In genomic region chr11:69033431-69033830, GRCh38 we compare ENCODE assay signal across 25 cellular contexts. TPM values are rescaled to one million over a fixed set of nuclear protein-coding genes. Genes with fewer than 3 reads are reported as not detected.
DNase-seq lines count a peak whose midpoint lies in the region; ATAC-seq, FAIRE-seq and TF ChIP-seq lines count a peak whose summit lies in the region.
"Had no signal": no experiment of that assay in that cellular context is flagged by ENCODE, and none has a peak within 500 bp of the region (broad histone marks: within the 10 kb centered on the region; RNA-seq: fewer than 3 reads in every experiment).

No MANE protein-coding gene starts in this region.

- H3K4me1 ChIP-seq in BLaER1 (peaks cover 32% of the 10 kb centered on the region), H1 (replicated peaks in 1 of 4; ENCODE audit: control insufficient read depth in 3 of 4, insufficient read depth in 4 of 4, low read length in 3 of 4) (peaks cover 0 to 9% (median 3%) of the 10 kb centered on the region in 4 experiments; a peak in 4 of 7 replicates), vagina (peaks cover 17% of the 10 kb centered on the region)
- H3K4me1 ChIP-seq: A549, BE2C had no signal

- no peak overlapping the region for H3K14ac ChIP-seq in H1 (ENCODE audit: insufficient read length)

- intact Hi-C loops in vagina (cut with DNase I): no loop called here

- no peak overlapping the region for H3K4me3 Mint-ChIP-seq in stimulated activated effector memory CD8-positive, alpha-beta T cell treated with anti-CD3 and anti-CD28 coated beads, Interleukin-12 subunit alpha, Interleukin-12 subunit beta, amount 100 ng/mL, for 72 hours
- H3K4me3 Mint-ChIP-seq: CD4-positive, CD25-positive, alpha-beta regulatory T cell; CD8-positive, alpha-beta T cell; H9 had no signal

- no peaks in the 10 kb centered on the region for H3K36me3 ChIP-seq in BLaER1
- no peaks in the 10 kb centered on the region for H3K36me3 ChIP-seq in H1 (ENCODE audit: control insufficient read depth in 2 of 4, insufficient read depth in 4 of 4, low read length in 3 of 4)
- no peaks in the 10 kb centered on the region for H3K36me3 ChIP-seq in vagina
- H3K36me3 ChIP-seq: BE2C had no signal

- H2BK120ac ChIP-seq in H1 (replicated peaks; ENCODE audit: low read depth, low read length): no peak overlapping the region

- no peaks in the 10 kb centered on the region for H3K9me3 Mint-ChIP-seq in stimulated activated effector memory CD8-positive, alpha-beta T cell treated with anti-CD3 and anti-CD28 coated beads, Interleukin-12 subunit alpha, Interleukin-12 subunit beta, amount 100 ng/mL, for 72 hours
- H3K9me3 Mint-ChIP-seq: CD8-positive, alpha-beta T cell; H9 had no signal

- no peaks in the 10 kb centered on the region for H3K79me1 ChIP-seq in H1 (ENCODE audit: low read depth, low read length)

- H3K27ac Mint-ChIP-seq in stimulated activated effector memory CD8-positive, alpha-beta T cell treated with anti-CD3 and anti-CD28 coated beads, Interleukin-12 subunit alpha, Interleukin-12 subunit beta, amount 100 ng/mL, for 72 hours: no peak overlapping the region
- H3K27ac Mint-ChIP-seq: CD4-positive, CD25-positive, alpha-beta regulatory T cell; CD8-positive, alpha-beta T cell had no signal

- FAIRE-seq in H1 (lab: Jason Lieb, UNC): no peak
- FAIRE-seq: A549, D721Med, GM12878, GM18507 had no signal

- no peak overlapping the region for H4K5ac ChIP-seq in H1 (ENCODE audit: insufficient read length, low read depth, low read length)

- no peak for TF ChIP-seq RAD21 in H1 (IDR thresholded peaks at IDR 0.05 in 1 of 2, conservative IDR thresholded peaks at IDR 0.05 in 1 of 2; ENCODE audit: low read depth in 2 of 2, low read length in 2 of 2)

- H3K9ac ChIP-seq in BLaER1 (no peak overlapping the region), H1 (replicated peaks in 1 of 4; ENCODE audit: extremely low read depth in 1 of 4, low read depth in 3 of 4, low read length in 3 of 4) (no peak overlapping the region)

- H3K4me2 ChIP-seq in BLaER1 (peak overlapping the region; percentile 67; the same call in 1 of the 2 replicates), H1 (ENCODE audit: insufficient read depth in 1 of 2, low read depth in 2 of 2, low read length in 2 of 2) (no peak overlapping the region)
- H3K4me2 ChIP-seq: A549 had no signal

- H3K56ac ChIP-seq in H1 (replicated peaks; ENCODE audit: insufficient read length, low read depth, low read length): no peak overlapping the region

- H3K36me3 Mint-ChIP-seq in stimulated activated effector memory CD8-positive, alpha-beta T cell treated with anti-CD3 and anti-CD28 coated beads, Interleukin-12 subunit alpha, Interleukin-12 subunit beta, amount 100 ng/mL, for 72 hours: no peaks in the 10 kb centered on the region
- H3K36me3 Mint-ChIP-seq: CD4-positive, CD25-positive, alpha-beta regulatory T cell; CD8-positive, alpha-beta T cell had no signal

- no peak overlapping the region for H2BK20ac ChIP-seq in H1 (ENCODE audit: low read length)

- H4K8ac ChIP-seq in H1 (ENCODE audit: extremely low read depth, insufficient read depth, low read length): 0 out of 2 replicates have a peak overlapping the region, but pooled peaks have one; percentile 48

- POLR2A ChIA-PET in H1 (lab: Charles Lee; ENCODE audit: partially characterized antibody): interaction anchor here (1.5 kb wide), 1 partner anchor 156 kb away, joined by 3 read pairs; no protein-coding TSS in a partner anchor

- H3K18ac ChIP-seq in H1 (ENCODE audit: extremely low read depth, low read length): no peak overlapping the region

- no peak overlapping the region for H2AFZ ChIP-seq in H1 (ENCODE audit: low read length)

- no peak overlapping the region for H3K23ac ChIP-seq in H1 (ENCODE audit: insufficient read length)

- no peak overlapping the region for H2BK15ac ChIP-seq in H1 (ENCODE audit: low read length)

- H3K4me1 Mint-ChIP-seq in stimulated activated effector memory CD8-positive, alpha-beta T cell treated with anti-CD3 and anti-CD28 coated beads, Interleukin-12 subunit alpha, Interleukin-12 subunit beta, amount 100 ng/mL, for 72 hours: no peaks in the 10 kb centered on the region
- H3K4me1 Mint-ChIP-seq: CD4-positive, CD25-positive, alpha-beta regulatory T cell had no signal

- no peak overlapping the region for H2BK5ac ChIP-seq in H1 (ENCODE audit: low read depth, low read length)

- H3K4ac ChIP-seq in H1 (replicated peaks; ENCODE audit: insufficient read length, low read depth, low read length): no peak overlapping the region

- WGBS in H1 (ENCODE audit: extremely low coverage in 1 of 2, insufficient coverage in 1 of 2, insufficient read length in 1 of 2, insufficient replicate concordance in 2 of 2, low coverage in 1 of 2, low lambda C conversion rate in 2 of 2, missing lambda C conversion rate in 1 of 2), 2 experiments: 96% methylated on average over 9 of the region's 11 CpGs; no CpG with 5 or more reads in 1 of the 2 experiments

- DNase-seq in H1 (ENCODE audit: low read depth in 1 of 2, low spot score in 2 of 2): no peak
- DNase-seq in stimulated activated effector memory CD8-positive, alpha-beta T cell treated with anti-CD3 and anti-CD28 coated beads, Interleukin-12 subunit alpha, Interleukin-12 subunit beta, amount 100 ng/mL, for 72 hours (ENCODE audit: low spot score in 2 of 2): no peak
- DNase-seq in vagina (ENCODE audit: extremely low spot score in 2 of 2): no peak
- no peak for DNase-seq in stimulated activated CD4-positive, alpha-beta T cell treated with anti-CD3 and anti-CD28 coated beads, Interleukin-2, amount 100 ng/mL, for 48 hours
- DNase-seq: ACHN; AML-193; BE2C; CD4-positive, CD25-positive, alpha-beta regulatory T cell; CD8-positive, alpha-beta T cell; DMS 273 treated with DMSO at 0.1 percent for 48 hours; DMS79; EL; GDM1; GOT3; H9 had no signal

- no peak overlapping the region for H2AK5ac ChIP-seq in H1 (ENCODE audit: low read depth, low read length)

- H3K23me2 ChIP-seq in H1 (ENCODE audit: low read depth, low read length): no peaks in the 10 kb centered on the region

- H3K27me3 ChIP-seq in BLaER1 (no peaks in the 10 kb centered on the region), H1 (replicated peaks in 1 of 4; ENCODE audit: control insufficient read depth in 3 of 4, extremely low read depth in 1 of 4, insufficient read depth in 3 of 4, low read length in 3 of 4) (no peaks in the 10 kb centered on the region), vagina (no peaks in the 10 kb centered on the region)
- H3K27me3 ChIP-seq: BE2C had no signal

- TF ChIP-seq POLR2A in H1 (IDR thresholded peaks at IDR 0.05; ENCODE audit: control extremely low read depth in 1 of 2, low read depth in 2 of 2, low read length in 2 of 2): no peak
- TF ChIP-seq POLR2A in vagina (IDR thresholded peaks at IDR 0.05): no peak

- CTCF ChIA-PET in H1 (lab: Charles Lee; ENCODE audit: partially characterized antibody): interaction anchor here (0.9 to 4.2 kb wide), 8 partner anchors 10 to 235 kb away, joined by 3 to 25 read pairs (median 4); partner anchors contain the start of gene MRGPRF

- no peaks in the 10 kb centered on the region for H3K79me2 ChIP-seq in H1 (ENCODE audit: control insufficient read depth in 1 of 2, insufficient read depth in 2 of 2, low read length in 2 of 2)

- TF ChIP-seq CTCF in H1 (IDR thresholded peaks at IDR 0.05; ENCODE audit: control extremely low read depth in 1 of 3, insufficient read depth in 1 of 3, low read depth in 1 of 3, low read length in 3 of 3) (no peak), vagina (IDR thresholded peaks at IDR 0.05) (no peak)

- 0 out of 2 replicates have a peak overlapping the region, but pooled peaks have one; percentile 27 for H2BK12ac ChIP-seq in H1 (ENCODE audit: low read depth, low read length)

- H3K27ac ChIP-seq in BLaER1: no peak overlapping the region
- H3K27ac ChIP-seq in H1 (ENCODE audit: low read depth, low read length): no peak overlapping the region
- peak overlapping the region; percentile 91 for H3K27ac ChIP-seq in vagina
- H3K27ac ChIP-seq: 22Rv1, A549, C4-2B had no signal

- no peak for TF ChIP-seq EP300 in H1 (IDR thresholded peaks at IDR 0.05; ENCODE audit: borderline replicate concordance in 1 of 2, low read depth in 2 of 2, low read length in 2 of 2)

- H4K91ac ChIP-seq in H1 (replicated peaks; ENCODE audit: insufficient read length, low read length): no peak overlapping the region

- H3K4me3 ChIP-seq in BLaER1 (no peak overlapping the region), H1 (ENCODE audit: extremely low read depth in 1 of 4, insufficient read depth in 2 of 4, low read depth in 3 of 4, low read length in 4 of 4) (no peak overlapping the region), vagina (no peak overlapping the region)
- H3K4me3 ChIP-seq: A549, GM12878 had no signal

- ATAC-seq in stimulated activated effector memory CD8-positive, alpha-beta T cell treated with anti-CD3 and anti-CD28 coated beads, Interleukin-12 subunit alpha, Interleukin-12 subunit beta, amount 100 ng/mL, for 72 hours: peak; percentile 8
- no peak for ATAC-seq in GM19467 (IDR thresholded peaks at IDR 0.05; ENCODE audit: unreplicated experiment)
- ATAC-seq in GM18498 (IDR thresholded peaks at IDR 0.05; ENCODE audit: unreplicated experiment): no peak
- ATAC-seq: A549; CD8-positive, alpha-beta T cell; GM12878; HCT116 had no signal

- H3K9me3 ChIP-seq in BLaER1 (no peaks in the 10 kb centered on the region), H1 (ENCODE audit: insufficient read depth in 2 of 2, low read depth in 1 of 2, low read length in 1 of 2) (no peaks in the 10 kb centered on the region), vagina (no peaks in the 10 kb centered on the region)
- H3K9me3 ChIP-seq: A549, BE2C had no signal

- H4K20me1 ChIP-seq in BLaER1: no peaks in the 10 kb centered on the region
- H4K20me1 ChIP-seq in H1 (replicated peaks in 1 of 2; ENCODE audit: control insufficient read depth in 1 of 2, insufficient read depth in 2 of 2, low read length in 2 of 2): no peaks in the 10 kb centered on the region

RNA-seq across cellular contexts. Expression of gene TPCN2, which starts 15.3 kb away (rescaled TPM):
- 16.3 and 18.6 TPM in 2 replicates for total RNA-seq in H1 (2021; fragmentation: NEBNext Ultra II Directional; extraction: Animal tissue kit (Norgen Biotek cat#: 25700))
- polyA plus RNA-seq in H1 (2011; rRNA removed): 9.7 and 16.8 TPM in 2 replicates
- polyA plus RNA-seq in H1 (2011; cell fraction: cytosol; rRNA removed): 10.5 TPM
- polyA plus RNA-seq in H1 (2011; cell fraction: nucleus; rRNA removed): 68.1 TPM
- polyA plus RNA-seq in H1 (2012, experiment 1 of 2): 9.3 to 14.4 TPM (median 12.9 TPM) in 4 replicates
- 9.0 TPM for polyA plus RNA-seq in H1 (2012, experiment 2 of 2)
- 15.5 TPM for polyA plus RNA-seq in H1 (2013, experiment 1 of 2)
- 14.1 TPM for polyA plus RNA-seq in H1 (2013, experiment 2 of 2)
- 12.6 and 14.2 TPM in 2 replicates for polyA minus RNA-seq in H1 (2011; rRNA and poly(A)+ RNA removed)
- 8.7 TPM for polyA minus RNA-seq in H1 (2011; cell fraction: cytosol; rRNA and poly(A)+ RNA removed)
- polyA minus RNA-seq in H1 (2011; cell fraction: nucleus; rRNA and poly(A)+ RNA removed): 23.8 TPM
- total RNA-seq in vagina: 21.1 TPM

RNA-seq across cellular contexts. Expression of gene MRGPRF, which starts 20.4 kb away (rescaled TPM):
- 11.0 and 11.9 TPM in 2 replicates for total RNA-seq in H1 (2021; fragmentation: NEBNext Ultra II Directional; extraction: Animal tissue kit (Norgen Biotek cat#: 25700))
- 7.5 and 12.2 TPM in 2 replicates for polyA plus RNA-seq in H1 (2011; rRNA removed)
- polyA plus RNA-seq in H1 (2011; cell fraction: cytosol; rRNA removed): 7.1 TPM
- polyA plus RNA-seq in H1 (2011; cell fraction: nucleus; rRNA removed): 7.9 TPM
- 6.8 to 11.3 TPM (median 8.2 TPM) in 4 replicates for polyA plus RNA-seq in H1 (2012, experiment 1 of 2)
- 13.9 TPM for polyA plus RNA-seq in H1 (2012, experiment 2 of 2)
- polyA plus RNA-seq in H1 (2013, experiment 1 of 2): 11.8 TPM
- 12.8 TPM for polyA plus RNA-seq in H1 (2013, experiment 2 of 2)
- polyA minus RNA-seq in H1 (2011; rRNA and poly(A)+ RNA removed): 4.3 and 5.4 TPM in 2 replicates
- polyA minus RNA-seq in H1 (2011; cell fraction: cytosol; rRNA and poly(A)+ RNA removed): 6.4 TPM
- 7.7 TPM for polyA minus RNA-seq in H1 (2011; cell fraction: nucleus; rRNA and poly(A)+ RNA removed)
- 84.5 TPM for total RNA-seq in vagina
- total RNA-seq: CD4-positive, CD25-positive, alpha-beta regulatory T cell; CD8-positive, alpha-beta T cell; GM12878 had no signal
- polyA plus RNA-seq: CD4-positive, CD25-positive, alpha-beta regulatory T cell; GM12878 had no signal

RNA-seq across cellular contexts. Expression of gene MRGPRD, which starts 52.6 kb away (rescaled TPM):
- total RNA-seq in H1 (2021; fragmentation: NEBNext Ultra II Directional; extraction: Animal tissue kit (Norgen Biotek cat#: 25700)): not detected in 2 replicates
- polyA plus RNA-seq in H1 (2011; rRNA removed): not detected in 2 replicates
- not detected for polyA plus RNA-seq in H1 (2011; cell fraction: cytosol; rRNA removed)
- not detected for polyA plus RNA-seq in H1 (2011; cell fraction: nucleus; rRNA removed)
- not detected in 4 replicates for polyA plus RNA-seq in H1 (2012, experiment 1 of 2)
- polyA plus RNA-seq in H1 (2012, experiment 2 of 2): not detected
- polyA plus RNA-seq in H1 (2013, experiment 1 of 2): not detected
- not detected for polyA plus RNA-seq in H1 (2013, experiment 2 of 2)
- polyA minus RNA-seq in H1 (2011; rRNA and poly(A)+ RNA removed): 0.24 TPM in 1 of 2 replicates, not detected in the other
- not detected for polyA minus RNA-seq in H1 (2011; cell fraction: cytosol; rRNA and poly(A)+ RNA removed)
- polyA minus RNA-seq in H1 (2011; cell fraction: nucleus; rRNA and poly(A)+ RNA removed): not detected
- not detected for total RNA-seq in vagina
- total RNA-seq: CD4-positive, CD25-positive, alpha-beta regulatory T cell; CD8-positive, alpha-beta T cell; GM12878; H9 had no signal
- polyA plus RNA-seq: A549, GM12878 had no signal
